ENCODE assay signal across 21 cellular contexts in genomic region chr15:99315636-99316035, GRCh38.
DNase-seq lines count a peak whose midpoint lies in the region; ATAC-seq and TF ChIP-seq lines count a peak whose summit lies in the region.
"Had no signal": no experiment of that assay in that cellular context is flagged by ENCODE, and none has a peak within 500 bp of the region (broad histone marks: within the 10 kb centered on the region; RNA-seq: fewer than 3 reads in every experiment).

No MANE protein-coding gene starts in this region.

- H3K9me2 ChIP-seq in SK-N-SH, result no peaks in the 10 kb centered on the region

- no peak overlapping the region for H3K4me2 ChIP-seq in SK-N-SH

- H3K4me3 ChIP-seq in SK-N-SH (ENCODE audit: low read depth in 2 of 2, low read length in 1 of 2) (no peak overlapping the region), spleen (no peak overlapping the region)
- H3K4me3 ChIP-seq: K562 had no signal

- peaks cover 0 to 8% of the 10 kb centered on the region in 2 experiments for H3K36me3 ChIP-seq in SK-N-SH (replicated peaks in 1 of 2; ENCODE audit: control insufficient read depth in 1 of 2, insufficient read depth in 2 of 2, low read length in 1 of 2)
- H3K36me3 ChIP-seq in spleen, result peaks cover 0 to 14% (median 0%) of the 10 kb centered on the region in 6 donors

- H2AFZ ChIP-seq in SK-N-SH (ENCODE audit: low read depth), result no peak overlapping the region

- peaks cover 12% of the 10 kb centered on the region for H3K9me3 ChIP-seq in SK-N-SH
- peaks cover 0 to 29% (median 21%) of the 10 kb centered on the region in 8 donors for H3K9me3 ChIP-seq in spleen

- peaks cover 21% of the 10 kb centered on the region for H3K4me1 Mint-ChIP-seq in chondrocyte (ENCODE audit: low read depth)
- peaks cover 7% of the 10 kb centered on the region for H3K4me1 Mint-ChIP-seq in activated naive CD8-positive, alpha-beta T cell treated with anti-CD3 and anti-CD28 coated beads, Interleukin-2, amount 50 U/mL, for 24 hours

- H4K20me1 ChIP-seq in SK-N-SH (ENCODE audit: insufficient read depth), result no peaks in the 10 kb centered on the region

- no peak overlapping the region for H3K27ac ChIP-seq in SK-N-SH (ENCODE audit: low read depth in 2 of 2, low read length in 1 of 2)
- H3K27ac ChIP-seq in spleen, result no peak overlapping the region
- H3K27ac ChIP-seq: 22Rv1, C4-2B had no signal

- H3K27me3 Mint-ChIP-seq in chondrocyte (ENCODE audit: low read depth), result no peaks in the 10 kb centered on the region
- H3K27me3 Mint-ChIP-seq in activated naive CD8-positive, alpha-beta T cell treated with anti-CD3 and anti-CD28 coated beads, Interleukin-2, amount 50 U/mL, for 24 hours, result no peaks in the 10 kb centered on the region

- peak overlapping the region; percentile 39 for H3K27ac Mint-ChIP-seq in chondrocyte (ENCODE audit: unreplicated experiment)
- H3K27ac Mint-ChIP-seq in activated naive CD8-positive, alpha-beta T cell treated with anti-CD3 and anti-CD28 coated beads, Interleukin-2, amount 50 U/mL, for 24 hours, result no peak overlapping the region

- H3K9ac ChIP-seq in SK-N-SH, result no peak overlapping the region

- no peak for TF ChIP-seq EP300 in SK-N-SH (IDR thresholded peaks at IDR 0.05; ENCODE audit: borderline replicate concordance in 1 of 2, low read depth in 1 of 2, low read length in 1 of 2)

- H3F3A ChIP-seq in SK-N-SH (replicated peaks; ENCODE audit: insufficient read depth), result peaks cover 3% of the 10 kb centered on the region

- CTCF ChIA-PET in SK-N-SH (lab: Yijun Ruan, JAX), result no interaction called here

- TF ChIP-seq CTCF in SK-N-SH (IDR thresholded peaks at IDR 0.05) (no peak), chondrocyte (IDR thresholded peaks at IDR 0.05) (no peak), spleen (IDR thresholded peaks at IDR 0.05 in 8 of 11, conservative IDR thresholded peaks at IDR 0.05 in 3 of 11) (no peak)

- POLR2A ChIA-PET in SK-N-SH (lab: Yijun Ruan, JAX), result no interaction called here

- ATAC-seq in SK-N-SH treated with all-trans-retinoic acid at 6 μM for 48 hours, result no peak
- ATAC-seq in activated naive CD8-positive, alpha-beta T cell treated with anti-CD3 and anti-CD28 coated beads, Interleukin-2, amount 50 U/mL, for 24 hours, result no peak
- ATAC-seq: K562 had no signal

- H3K27me3 ChIP-seq in SK-N-SH (ENCODE audit: insufficient read depth), result no peaks in the 10 kb centered on the region
- H3K27me3 ChIP-seq in spleen (replicated peaks in 1 of 7), result no peaks in the 10 kb centered on the region

- H3K36me3 Mint-ChIP-seq in chondrocyte (ENCODE audit: low read depth), result peaks cover 9% of the 10 kb centered on the region
- H3K36me3 Mint-ChIP-seq in activated naive CD8-positive, alpha-beta T cell treated with anti-CD3 and anti-CD28 coated beads, Interleukin-2, amount 50 U/mL, for 24 hours (ENCODE audit: low read depth), result peaks cover 17% of the 10 kb centered on the region

- DNase-seq in SK-N-SH (no peak), chondrocyte (ENCODE audit: low spot score) (no peak), iPS DF 19.7 (ENCODE audit: low read depth, low spot score) (peak; percentile 12), spleen (no peak)
- DNase-seq in activated naive CD4-positive, alpha-beta T cell (lab: John Stamatoyannopoulos, UW), result no peak
- no peak for DNase-seq in stimulated activated naive CD4-positive, alpha-beta T cell (lab: John Stamatoyannopoulos, UW)
- DNase-seq in activated naive CD8-positive, alpha-beta T cell treated with anti-CD3 and anti-CD28 coated beads, Interleukin-2, amount 50 U/mL, for 24 hours, result no peak
- DNase-seq: AML-193; DMS79 treated with DMSO at 0.1 percent for 48 hours; HCEC 1CT; NCI-H1105 treated with DMSO at 0.1 percent for 48 hours; NCI-H1694; NCI-H2081 treated with DMSO at 0.1 percent for 48 hours; NCI-H510A; NCI-H748 treated with DMSO at 0.1 percent for 48 hours; NK-92 treated with Interleukin-12 subunit alpha and Interleukin-12 subunit beta, amount 100 ng/mL, for 24 hours; SHP77 had no signal

- 91% methylated on average over 2 of the region's 2 CpGs for WGBS in SK-N-SH (ENCODE audit: low lambda C conversion rate)
- 92 to 97% (median 94%) methylated on average over 2 of the region's 2 CpGs for WGBS in spleen, 5 donors

- H3K79me2 ChIP-seq in SK-N-SH (ENCODE audit: insufficient read depth), result no peaks in the 10 kb centered on the region

- no peak for TF ChIP-seq RAD21 in SK-N-SH (IDR thresholded peaks at IDR 0.05; ENCODE audit: low read length)

- H3K4me1 ChIP-seq in SK-N-SH (ENCODE audit: control insufficient read depth in 1 of 2, insufficient read depth in 2 of 2, low read depth in 1 of 2, low read length in 1 of 2), result no peaks in the 10 kb centered on the region
- no peaks in the 10 kb centered on the region for H3K4me1 ChIP-seq in spleen

- TF ChIP-seq POLR2A in spleen (IDR thresholded peaks at IDR 0.05), result no peak

- intact Hi-C loops in spleen (cut with DNase I; ENCODE audit: low total_unique reads), result no loop called here

- no peak overlapping the region for H3K4me3 Mint-ChIP-seq in chondrocyte (ENCODE audit: unreplicated experiment)
- no peak overlapping the region for H3K4me3 Mint-ChIP-seq in activated naive CD8-positive, alpha-beta T cell treated with anti-CD3 and anti-CD28 coated beads, Interleukin-2, amount 50 U/mL, for 24 hours

- H3K9me3 Mint-ChIP-seq in chondrocyte (ENCODE audit: low read depth), result peaks cover 12% of the 10 kb centered on the region
- peaks cover 10% of the 10 kb centered on the region for H3K9me3 Mint-ChIP-seq in activated naive CD8-positive, alpha-beta T cell treated with anti-CD3 and anti-CD28 coated beads, Interleukin-2, amount 50 U/mL, for 24 hours

TF ChIP-seq in SK-N-SH, 30 proteins besides CTCF, POLR2A, EP300 and RAD21:
- TF ChIP-seq TCF12 (IDR thresholded peaks at IDR 0.05), result peak; percentile 72
- no peak for TF ChIP-seq POLR2AphosphoS5 (IDR thresholded peaks at IDR 0.05; ENCODE audit: low read depth, low read length)

TF ChIP-seq in SK-N-SH treated with all-trans-retinoic acid at 6 μM for 48 hours, 23 proteins besides CTCF, POLR2A, EP300 and RAD21 (continues in another document):
- TF ChIP-seq PATZ1 (CRISPR knock-in tag; IDR thresholded peaks at IDR 0.05; ENCODE audit: borderline replicate concordance), result no peak
- no peak for TF ChIP-seq ZNF70 (CRISPR knock-in tag; IDR thresholded peaks at IDR 0.05)
- no peak for TF ChIP-seq POU6F1 (CRISPR knock-in tag; IDR thresholded peaks at IDR 0.05; ENCODE audit: borderline replicate concordance, low read depth)
- no peak for TF ChIP-seq TSHZ2 (CRISPR knock-in tag; IDR thresholded peaks at IDR 0.05)
- no peak for TF ChIP-seq SNAI2 (CRISPR knock-in tag; IDR thresholded peaks at IDR 0.05)
- TF ChIP-seq TOX (CRISPR knock-in tag; IDR thresholded peaks at IDR 0.05; ENCODE audit: borderline replicate concordance), result no peak
- TF ChIP-seq ZC3H10 (CRISPR knock-in tag; IDR thresholded peaks at IDR 0.05), result no peak
- no peak for TF ChIP-seq RARB (CRISPR knock-in tag; IDR thresholded peaks at IDR 0.05)
- TF ChIP-seq ZNF565 (CRISPR knock-in tag; conservative IDR thresholded peaks at IDR 0.05; ENCODE audit: low read depth), result no peak
- TF ChIP-seq ZFP3 (CRISPR knock-in tag; IDR thresholded peaks at IDR 0.05), result no peak
